Comparison of ENCODE assay signal across 9 cellular contexts in the genomic region with DNA sequence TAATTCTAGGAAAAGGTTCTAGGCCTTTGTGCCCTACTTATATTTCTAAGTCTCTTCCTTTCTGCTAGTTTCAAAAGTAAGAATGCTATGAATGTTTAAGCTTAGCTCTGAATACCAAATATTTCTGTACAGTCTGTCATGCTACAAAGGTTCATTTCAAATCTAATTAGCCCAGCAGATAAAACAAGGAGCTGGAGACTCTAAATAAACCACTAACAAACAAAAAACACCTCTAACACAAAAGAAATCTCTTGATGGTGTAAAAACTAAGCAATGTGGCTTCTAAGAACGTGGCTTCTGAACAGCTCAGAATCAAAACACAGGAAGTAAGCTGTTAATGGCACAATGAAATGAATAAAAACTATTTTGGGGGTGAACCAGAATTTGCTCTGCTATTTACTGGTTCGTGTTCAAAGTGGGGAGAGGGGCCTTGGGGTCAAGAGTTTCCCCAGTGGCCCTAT.
DNase-seq lines count a peak whose midpoint lies in the region; ATAC-seq and TF ChIP-seq lines count a peak whose summit lies in the region.
"Had no signal": no experiment of that assay in that cellular context is flagged by ENCODE, and none has a peak within 500 bp of the region (broad histone marks: within the 10 kb centered on the region; RNA-seq: fewer than 3 reads in every experiment).

No MANE protein-coding gene starts in this region.

- no peak overlapping the region for H3K4me3 ChIP-seq in esophagus squamous epithelium

- H3K4me3 Mint-ChIP-seq in T-helper 17 cell: peak overlapping the region; percentile 91
- H3K4me3 Mint-ChIP-seq in stimulated activated effector memory CD8-positive, alpha-beta T cell treated with anti-CD3 and anti-CD28 coated beads, Interleukin-12 subunit alpha, Interleukin-12 subunit beta, amount 100 ng/mL, for 72 hours: peak overlapping the region; percentile 73

- H3K27me3 Mint-ChIP-seq in T-helper 17 cell: no peaks in the 10 kb centered on the region

- no peaks in the 10 kb centered on the region for H3K9me3 Mint-ChIP-seq in stimulated activated effector memory CD8-positive, alpha-beta T cell treated with anti-CD3 and anti-CD28 coated beads, Interleukin-12 subunit alpha, Interleukin-12 subunit beta, amount 100 ng/mL, for 72 hours

- H3K27ac ChIP-seq in esophagus squamous epithelium (peak overlapping the region in 3 of 4 donors; percentile 26 to 55 (median 52)), substantia nigra (ENCODE audit: low read depth, low read length, poor library complexity, severe bottlenecking) (no peak overlapping the region)

- peak; percentile 34 for ATAC-seq in T-helper 17 cell
- ATAC-seq in stimulated activated effector memory CD8-positive, alpha-beta T cell treated with anti-CD3 and anti-CD28 coated beads, Interleukin-12 subunit alpha, Interleukin-12 subunit beta, amount 100 ng/mL, for 72 hours: no peak

- no peaks in the 10 kb centered on the region for H3K27me3 ChIP-seq in esophagus squamous epithelium

- no peaks in the 10 kb centered on the region for H3K9me3 ChIP-seq in T-helper 17 cell (ENCODE audit: control insufficient read depth, low read length, poor library complexity, severe bottlenecking)
- H3K9me3 ChIP-seq in esophagus squamous epithelium: no peaks in the 10 kb centered on the region

- TF ChIP-seq CTCF in esophagus squamous epithelium (IDR thresholded peaks at IDR 0.05): no peak

- H3K4me1 Mint-ChIP-seq in T-helper 17 cell: peaks cover 45% of the 10 kb centered on the region
- peaks cover 43% of the 10 kb centered on the region for H3K4me1 Mint-ChIP-seq in stimulated activated effector memory CD8-positive, alpha-beta T cell treated with anti-CD3 and anti-CD28 coated beads, Interleukin-12 subunit alpha, Interleukin-12 subunit beta, amount 100 ng/mL, for 72 hours

- intact Hi-C loops in esophagus squamous epithelium (cut with DNase I): no loop called here

- no peaks in the 10 kb centered on the region for H3K36me3 ChIP-seq in esophagus squamous epithelium

- DNase-seq in NCI-H2171 treated with DMSO at 0.1 percent for 48 hours (lab: John Stamatoyannopoulos, UW) (peak; percentile 50), NCI-H2171 (lab: John Stamatoyannopoulos, UW) (no peak), T-helper 17 cell (no peak), esophagus squamous epithelium (lab: John Stamatoyannopoulos, UW) (no peak), NCI-H526 (lab: John Stamatoyannopoulos, UW) (no peak), substantia nigra (lab: John Stamatoyannopoulos, UW) (no peak)
- DNase-seq in stimulated activated effector memory CD8-positive, alpha-beta T cell treated with anti-CD3 and anti-CD28 coated beads, Interleukin-12 subunit alpha, Interleukin-12 subunit beta, amount 100 ng/mL, for 72 hours (ENCODE audit: low spot score in 2 of 2): no peak
- no peak for DNase-seq in stimulated activated CD4-positive, alpha-beta T cell treated with anti-CD3 and anti-CD28 coated beads, Interleukin-2, amount 100 ng/mL, for 24 hours
- DNase-seq: 8988T had no signal

- H3K27ac Mint-ChIP-seq in T-helper 17 cell: peak overlapping the region; percentile 98
- peak overlapping the region; percentile 80 for H3K27ac Mint-ChIP-seq in stimulated activated effector memory CD8-positive, alpha-beta T cell treated with anti-CD3 and anti-CD28 coated beads, Interleukin-12 subunit alpha, Interleukin-12 subunit beta, amount 100 ng/mL, for 72 hours

- H3K4me1 ChIP-seq in esophagus squamous epithelium: peaks cover 7 to 59% (median 24%) of the 10 kb centered on the region in 3 donors

- WGBS in esophagus squamous epithelium, 2 donors: 20 to 25% methylated on average over 2 of the region's 2 CpGs

- no peak for TF ChIP-seq POLR2A in esophagus squamous epithelium (IDR thresholded peaks at IDR 0.05)

- no peaks in the 10 kb centered on the region for H3K36me3 Mint-ChIP-seq in T-helper 17 cell (ENCODE audit: low read depth)
- H3K36me3 Mint-ChIP-seq in stimulated activated effector memory CD8-positive, alpha-beta T cell treated with anti-CD3 and anti-CD28 coated beads, Interleukin-12 subunit alpha, Interleukin-12 subunit beta, amount 100 ng/mL, for 72 hours: peaks cover 13% of the 10 kb centered on the region
